ENCODE assay signal across 12 cellular contexts in genomic region chr20:21559305-21559704, GRCh38. TPM values are rescaled to one million over a fixed set of nuclear protein-coding genes. Genes with fewer than 3 reads are reported as not detected.
DNase-seq lines count a peak whose midpoint lies in the region; ATAC-seq and TF ChIP-seq lines count a peak whose summit lies in the region.
"Had no signal": no experiment of that assay in that cellular context is flagged by ENCODE, and none has a peak within 500 bp of the region (broad histone marks: within the 10 kb centered on the region; RNA-seq: fewer than 3 reads in every experiment).

No MANE protein-coding gene starts in this region.

- ATAC-seq in GM18498 (IDR thresholded peaks at IDR 0.05; ENCODE audit: unreplicated experiment) (peak; percentile 69), GM19023 (IDR thresholded peaks at IDR 0.05; ENCODE audit: unreplicated experiment) (peak; percentile 66), HG03025 (IDR thresholded peaks at IDR 0.05; ENCODE audit: low FRiP score, unreplicated experiment) (peak; percentile 69), upper lobe of left lung (ENCODE audit: low FRiP score in 2 of 2) (no peak)
- peak; percentile 81 to 83 for ATAC-seq in activated T-cell treated with anti-CD3 and anti-CD28 coated beads, Interleukin-2, amount 50 U/mL, for 72 hours (replicated peaks in 1 of 2)
- ATAC-seq: PC-3 had no signal

- no peak for TF ChIP-seq POLR2A in upper lobe of left lung (IDR thresholded peaks at IDR 0.05)

- 76 to 78% methylated on average over 7 of the region's 7 CpGs for WGBS in upper lobe of left lung, 2 donors

- no peaks in the 10 kb centered on the region for H3K36me3 ChIP-seq in upper lobe of left lung

- no peaks in the 10 kb centered on the region for H3K4me1 ChIP-seq in upper lobe of left lung

- no peaks in the 10 kb centered on the region for H3K27me3 ChIP-seq in upper lobe of left lung

- no TSS peak for BruUV-seq in MCF 10A (replicated peaks; lab: Mats Ljungman, UMichigan)

- CTCF ChIA-PET in MCF 10A (lab: Yijun Ruan, JAX), result interaction anchor here (0.8 to 9.5 kb wide), 3 partner anchors 11 to 64 kb away, joined by 3 to 99 read pairs (median 3); no protein-coding TSS in a partner anchor

- no peaks in the 10 kb centered on the region for H3K9me3 ChIP-seq in upper lobe of left lung

- H3K4me3 Mint-ChIP-seq in activated T-cell treated with anti-CD3 and anti-CD28 coated beads, Interleukin-2, amount 50 U/mL, for 72 hours, result peak overlapping the region; percentile 36 to 54
- H3K4me3 Mint-ChIP-seq in MCF 10A (ENCODE audit: unreplicated experiment), result no peak overlapping the region

- DNase-seq in activated T-cell treated with anti-CD3 and anti-CD28 coated beads, Interleukin-2, amount 50 U/mL, for 72 hours, result peak; percentile 53 to 61
- DNase-seq in MCF 10A (ENCODE audit: unreplicated experiment) (no peak), upper lobe of left lung (no peak), NCI-H1417 treated with DMSO at 0.1 percent for 48 hours (lab: John Stamatoyannopoulos, UW) (no peak)
- DNase-seq: amniotic stem cell, DMS79, midbrain, NCI-H1105 treated with DMSO at 0.1 percent for 48 hours, PC-3 had no signal

- TF ChIP-seq CTCF in MCF 10A (IDR thresholded peaks at IDR 0.05; ENCODE audit: unreplicated experiment), result no peak
- TF ChIP-seq CTCF in upper lobe of left lung (IDR thresholded peaks at IDR 0.05), result no peak

- peaks cover 47% of the 10 kb centered on the region for H3K4me1 Mint-ChIP-seq in activated T-cell treated with anti-CD3 and anti-CD28 coated beads, Interleukin-2, amount 50 U/mL, for 72 hours (ENCODE audit: low read depth)
- peaks cover 4% of the 10 kb centered on the region for H3K4me1 Mint-ChIP-seq in MCF 10A (ENCODE audit: insufficient read depth, unreplicated experiment)

- intact Hi-C loops in MCF 10A (cut with micrococcal nuclease), result no loop called here

- no peak overlapping the region for H3K4me3 ChIP-seq in upper lobe of left lung

- H3K9me3 Mint-ChIP-seq in activated T-cell treated with anti-CD3 and anti-CD28 coated beads, Interleukin-2, amount 50 U/mL, for 72 hours, result peaks cover 2 to 5% of the 10 kb centered on the region in 2 donors
- no peaks in the 10 kb centered on the region for H3K9me3 Mint-ChIP-seq in MCF 10A (ENCODE audit: unreplicated experiment)

- H3K36me3 Mint-ChIP-seq in activated T-cell treated with anti-CD3 and anti-CD28 coated beads, Interleukin-2, amount 50 U/mL, for 72 hours (ENCODE audit: insufficient read depth in 2 of 2), result peaks cover 2 to 5% of the 10 kb centered on the region in 2 donors
- peaks cover 6% of the 10 kb centered on the region for H3K36me3 Mint-ChIP-seq in MCF 10A (ENCODE audit: insufficient read depth, unreplicated experiment)

- TF ChIP-seq EP300 in upper lobe of left lung (IDR thresholded peaks at IDR 0.05), result no peak

- H3K27ac Mint-ChIP-seq in activated T-cell treated with anti-CD3 and anti-CD28 coated beads, Interleukin-2, amount 50 U/mL, for 72 hours, result no peak overlapping the region
- no peak overlapping the region for H3K27ac Mint-ChIP-seq in MCF 10A (ENCODE audit: low read depth, unreplicated experiment)

- POLR2A ChIA-PET in MCF 10A (lab: Yijun Ruan, JAX), result no interaction called here

- H3K27me3 Mint-ChIP-seq in activated T-cell treated with anti-CD3 and anti-CD28 coated beads, Interleukin-2, amount 50 U/mL, for 72 hours (ENCODE audit: low read depth), result peaks cover 15% of the 10 kb centered on the region
- peaks cover 52% of the 10 kb centered on the region for H3K27me3 Mint-ChIP-seq in MCF 10A (ENCODE audit: insufficient read depth, unreplicated experiment)

- H3K27ac ChIP-seq in upper lobe of left lung, result no peak overlapping the region

RNA-seq across cellular contexts. Expression of gene NKX2-2, which starts 45.4 kb away (rescaled TPM):
- total RNA-seq in activated T-cell treated with anti-CD3 and anti-CD28 coated beads, Interleukin-2, amount 50 U/mL, for 72 hours, result not detected
- total RNA-seq in MCF 10A (2022), result not detected in 2 replicates
- total RNA-seq in upper lobe of left lung, result not detected
- total RNA-seq: PC-3 had no signal

Comparison
In these comparisons a context has a peak if more than half of its experiments do, and no peak if none do; other contexts are left out.
1. ATAC-seq: peak in GM18498 (single experiment), GM19023 (single experiment), HG03025 (single experiment) and activated T-cell treated with anti-CD3 and anti-CD28 coated beads, Interleukin-2, amount 50 U/mL, for 72 hours (2 of 2); none in upper lobe of left lung (0 of 2).
2. DNase-seq: peak in activated T-cell treated with anti-CD3 and anti-CD28 coated beads, Interleukin-2, amount 50 U/mL, for 72 hours (2 of 2); none in MCF 10A (single experiment), upper lobe of left lung (0 of 2) and NCI-H1417 treated with DMSO at 0.1 percent for 48 hours (single experiment).